In the genomic region with DNA sequence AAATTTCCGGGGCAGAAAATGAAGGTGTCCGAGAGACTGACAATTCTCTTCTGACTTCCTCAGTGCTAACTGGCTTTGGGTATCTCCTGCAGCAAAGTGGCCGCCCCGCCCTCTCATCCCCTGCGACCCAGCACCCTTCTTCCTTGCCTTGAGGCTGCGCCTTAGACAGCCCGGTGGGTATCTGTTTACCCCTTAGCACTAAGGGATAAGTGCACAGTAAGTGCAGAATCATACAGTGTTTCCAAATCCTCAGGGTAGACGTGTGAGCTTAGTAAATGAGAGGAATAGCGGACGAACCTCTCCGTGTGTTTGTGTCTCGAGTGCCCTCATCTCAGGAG, we compare ENCODE assay signal across 8 cellular contexts. TPM values are rescaled to one million over a fixed set of nuclear protein-coding genes. Genes with fewer than 3 reads are reported as not detected.
DNase-seq lines count a peak whose midpoint lies in the region; ATAC-seq and TF ChIP-seq lines count a peak whose summit lies in the region.

No MANE protein-coding gene starts in this region.

- no peaks in the 10 kb centered on the region for H3K27me3 ChIP-seq in IMR-90 (ENCODE audit: control insufficient read depth, insufficient read depth, low read length)
- no peaks in the 10 kb centered on the region for H3K27me3 ChIP-seq in muscle layer of duodenum (ENCODE audit: low read depth, low read length)

- H3K4me1 ChIP-seq in IMR-90 (ENCODE audit: control insufficient read depth, insufficient read depth, low read length) (peaks cover 4% of the 10 kb centered on the region), muscle layer of duodenum (ENCODE audit: control insufficient read depth in 1 of 2, insufficient read depth in 2 of 2, low read length in 2 of 2) (peaks cover 11 to 21% of the 10 kb centered on the region in 2 donors)

- ATAC-seq in activated CD4-positive, alpha-beta T cell treated with anti-CD3 and anti-CD28 coated beads for 36 hours: peak; percentile 63
- ATAC-seq in IMR-90 (ENCODE audit: low read depth): peak; percentile 64
- no peak for ATAC-seq in GM21717 (IDR thresholded peaks at IDR 0.05; ENCODE audit: unreplicated experiment)

- peak overlapping the region; percentile 83 for H3K9ac ChIP-seq in IMR-90 (ENCODE audit: low read depth, low read length)

- TF ChIP-seq CTCF in IMR-90 (conservative IDR thresholded peaks at IDR 0.05; ENCODE audit: low read depth, low read length) (no peak), coronary artery (IDR thresholded peaks at IDR 0.05) (no peak)

- H3K27me3 Mint-ChIP-seq in activated CD4-positive, alpha-beta T cell treated with anti-CD3 and anti-CD28 coated beads for 36 hours: no peaks in the 10 kb centered on the region

- POLR2A ChIA-PET in activated CD4-positive, alpha-beta T cell treated with anti-CD3 and anti-CD28 coated beads for 36 hours (lab: Charles Lee): interaction anchor here (0.7 kb wide), 1 partner anchor 41 kb away, joined by 3 read pairs; no protein-coding TSS in a partner anchor
- POLR2A ChIA-PET in IMR-90 (lab: Charles Lee; ENCODE audit: unreplicated experiment): no interaction called here

- H3K4ac ChIP-seq in IMR-90 (ENCODE audit: low read depth, low read length): peak overlapping the region; percentile 93

- peak overlapping the region; percentile 71 for H3K18ac ChIP-seq in IMR-90 (ENCODE audit: low read depth, low read length)

- H3K23ac ChIP-seq in IMR-90 (ENCODE audit: low read depth, low read length): peak overlapping the region; percentile 84

- peak overlapping the region; percentile 91 for H3K27ac Mint-ChIP-seq in activated CD4-positive, alpha-beta T cell treated with anti-CD3 and anti-CD28 coated beads for 36 hours

- H3K9me3 ChIP-seq in IMR-90 (ENCODE audit: control insufficient read depth, insufficient read depth, low read length): no peaks in the 10 kb centered on the region
- no peaks in the 10 kb centered on the region for H3K9me3 ChIP-seq in muscle layer of duodenum (ENCODE audit: control insufficient read depth in 1 of 2, low read length in 2 of 2)

- no peaks in the 10 kb centered on the region for H3K9me1 ChIP-seq in IMR-90 (ENCODE audit: insufficient read depth, low read length)

- peak overlapping the region; percentile 82 for H3K56ac ChIP-seq in IMR-90 (ENCODE audit: extremely low read depth, insufficient read depth, low read length)

- H3K9me3 Mint-ChIP-seq in activated CD4-positive, alpha-beta T cell treated with anti-CD3 and anti-CD28 coated beads for 36 hours (ENCODE audit: low read depth): no peaks in the 10 kb centered on the region

- no CpG with 5 or more reads among the region's 12 CpGs for WGBS in IMR-90 (ENCODE audit: extremely low coverage in 2 of 2, insufficient read length in 1 of 2), 2 experiments

- peak overlapping the region; percentile 91 for H3K4me2 ChIP-seq in IMR-90 (ENCODE audit: low read depth, low read length)

- H3K36me3 Mint-ChIP-seq in activated CD4-positive, alpha-beta T cell treated with anti-CD3 and anti-CD28 coated beads for 36 hours (ENCODE audit: low read depth): peaks cover 32% of the 10 kb centered on the region

- H4K5ac ChIP-seq in IMR-90 (ENCODE audit: low read depth, low read length): peak overlapping the region; percentile 94

- H2BK20ac ChIP-seq in IMR-90 (ENCODE audit: low read depth, low read length): no peak overlapping the region

- peak overlapping the region; percentile 33; the same call in 1 of the 3 replicates for H2BK15ac ChIP-seq in IMR-90 (ENCODE audit: low read depth, low read length)

- peak overlapping the region; percentile 79 for H4K91ac ChIP-seq in IMR-90 (ENCODE audit: insufficient read depth, low read depth, low read length)

- peak overlapping the region; percentile 97 for H3K4me3 ChIP-seq in IMR-90 (ENCODE audit: insufficient read depth, low read depth, low read length)
- peak overlapping the region; percentile 96 for H3K4me3 ChIP-seq in coronary artery
- peak overlapping the region; percentile 95 to 99 for H3K4me3 ChIP-seq in muscle layer of duodenum (ENCODE audit: low read depth in 1 of 2, low read length in 2 of 2)

- peak overlapping the region; percentile 72 to 97 for H4K8ac ChIP-seq in IMR-90 (ENCODE audit: low read depth in 2 of 2, low read length in 2 of 2)

- no TSS peak for BruUV-seq in IMR-90 (replicated peaks; lab: Mats Ljungman, UMichigan)

- H3K27ac ChIP-seq in IMR-90 (ENCODE audit: insufficient read depth, low read length) (peak overlapping the region; percentile 67), coronary artery (peak overlapping the region; percentile 94 to 97), muscle layer of duodenum (ENCODE audit: low read length) (peak overlapping the region; percentile 65)

- peaks cover 0 to 19% of the 10 kb centered on the region in 2 experiments; a peak in 2 of 4 replicates for H3K79me1 ChIP-seq in IMR-90 (ENCODE audit: low read depth in 1 of 2, low read length in 2 of 2)

- peaks cover 40% of the 10 kb centered on the region for H3K4me1 Mint-ChIP-seq in activated CD4-positive, alpha-beta T cell treated with anti-CD3 and anti-CD28 coated beads for 36 hours

- H3K36me3 ChIP-seq in IMR-90 (ENCODE audit: control insufficient read depth, insufficient read depth, low read length) (no peaks in the 10 kb centered on the region), muscle layer of duodenum (ENCODE audit: control insufficient read depth in 1 of 2, insufficient read depth in 2 of 2, low read length in 2 of 2) (peaks cover 0 to 5% of the 10 kb centered on the region in 2 donors)

- no peak for TF ChIP-seq RAD21 in IMR-90 (IDR thresholded peaks at IDR 0.05; ENCODE audit: low read length)

- H4K20me1 ChIP-seq in IMR-90 (ENCODE audit: insufficient read depth, low read length): peaks cover 39% of the 10 kb centered on the region

- in situ Hi-C loops in IMR-90 (cut with MboI; ENCODE audit: low sequenced_read_pairs): no loop called here

- peak overlapping the region; percentile 59 for H2BK5ac ChIP-seq in IMR-90 (ENCODE audit: low read depth, low read length, poor library complexity, severe bottlenecking)

- H2AK5ac ChIP-seq in IMR-90 (ENCODE audit: low read depth, low read length): 0 out of 2 replicates have a peak overlapping the region, but pooled peaks have one; percentile 0

- peak overlapping the region; percentile 47 for H2BK120ac ChIP-seq in IMR-90 (ENCODE audit: low read depth, low read length)

- peak overlapping the region; percentile 91 for H3K14ac ChIP-seq in IMR-90 (replicated peaks; ENCODE audit: low read depth, low read length)

- peak overlapping the region; percentile 94 for H3K4me3 Mint-ChIP-seq in activated CD4-positive, alpha-beta T cell treated with anti-CD3 and anti-CD28 coated beads for 36 hours

- dilution Hi-C loops in IMR-90 (cut with HindIII; ENCODE audit: low sequenced_read_pairs, unreplicated experiment): no loop called here

- H2AFZ ChIP-seq in IMR-90 (replicated peaks; ENCODE audit: low read length, poor library complexity): peak overlapping the region; percentile 98

- intact Hi-C loops in activated CD4-positive, alpha-beta T cell treated with anti-CD3 and anti-CD28 coated beads for 36 hours (cut with DNase I, micrococcal nuclease): loop anchor here (1.0 to 2.0 kb wide), 3 partner anchors 18 kb away; no protein-coding TSS in a partner anchor
- intact Hi-C loops in IMR-90 (cut with micrococcal nuclease): no loop called here

- TF ChIP-seq POLR2A in IMR-90 (IDR thresholded peaks at IDR 0.05; ENCODE audit: low read depth, low read length): no peak

- DNase-seq in activated CD4-positive, alpha-beta T cell treated with anti-CD3 and anti-CD28 coated beads for 36 hours: no peak
- no peak for DNase-seq in activated CD4-positive, alpha-beta T cell treated with anti-CD3 and anti-CD28 coated beads, Interleukin-2, amount 50 U/mL, for 1 hour
- DNase-seq in IMR-90: no peak
- DNase-seq in coronary artery (ENCODE audit: low spot score): no peak
- DNase-seq in cortex of kidney (lab: John Stamatoyannopoulos, UW): no peak
- no peak for DNase-seq in RPMI8226

- H2AK9ac ChIP-seq in IMR-90 (replicated peaks; ENCODE audit: low read depth, low read length, poor library complexity): peak overlapping the region; percentile 47

- CTCF ChIA-PET in activated CD4-positive, alpha-beta T cell treated with anti-CD3 and anti-CD28 coated beads for 36 hours (lab: Charles Lee): interaction anchor here (1.0 to 5.2 kb wide), 2 partner anchors 9 to 18 kb away, joined by 4 to 24 read pairs; no protein-coding TSS in a partner anchor
- CTCF ChIA-PET in IMR-90 (lab: Yijun Ruan, JAX): no interaction called here

TF ChIP-seq in IMR-90, 13 proteins besides CTCF, POLR2A, EP300 and RAD21 (continues in another document):
- TF ChIP-seq MAFK (IDR thresholded peaks at IDR 0.05; ENCODE audit: low read depth, low read length) (no peak), CHD1 (IDR thresholded peaks at IDR 0.05; ENCODE audit: low read depth, low read length) (no peak), SMC3 (IDR thresholded peaks at IDR 0.05; ENCODE audit: low read depth, low read length) (no peak), BHLHE40 (IDR thresholded peaks at IDR 0.05; ENCODE audit: low read depth, low read length) (no peak), MXI1 (IDR thresholded peaks at IDR 0.05; ENCODE audit: borderline replicate concordance, low read depth, low read length) (no peak), FOS (IDR thresholded peaks at IDR 0.05; ENCODE audit: low read depth, low read length) (no peak)
- TF ChIP-seq, protein P1, sequence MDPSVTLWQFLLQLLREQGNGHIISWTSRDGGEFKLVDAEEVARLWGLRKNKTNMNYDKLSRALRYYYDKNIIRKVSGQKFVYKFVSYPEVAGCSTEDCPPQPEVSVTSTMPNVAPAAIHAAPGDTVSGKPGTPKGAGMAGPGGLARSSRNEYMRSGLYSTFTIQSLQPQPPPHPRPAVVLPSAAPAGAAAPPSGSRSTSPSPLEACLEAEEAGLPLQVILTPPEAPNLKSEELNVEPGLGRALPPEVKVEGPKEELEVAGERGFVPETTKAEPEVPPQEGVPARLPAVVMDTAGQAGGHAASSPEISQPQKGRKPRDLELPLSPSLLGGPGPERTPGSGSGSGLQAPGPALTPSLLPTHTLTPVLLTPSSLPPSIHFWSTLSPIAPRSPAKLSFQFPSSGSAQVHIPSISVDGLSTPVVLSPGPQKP (IDR thresholded peaks at IDR 0.05; ENCODE audit: borderline replicate concordance, low read depth, low read length): no peak
- TF ChIP-seq, protein P2, sequence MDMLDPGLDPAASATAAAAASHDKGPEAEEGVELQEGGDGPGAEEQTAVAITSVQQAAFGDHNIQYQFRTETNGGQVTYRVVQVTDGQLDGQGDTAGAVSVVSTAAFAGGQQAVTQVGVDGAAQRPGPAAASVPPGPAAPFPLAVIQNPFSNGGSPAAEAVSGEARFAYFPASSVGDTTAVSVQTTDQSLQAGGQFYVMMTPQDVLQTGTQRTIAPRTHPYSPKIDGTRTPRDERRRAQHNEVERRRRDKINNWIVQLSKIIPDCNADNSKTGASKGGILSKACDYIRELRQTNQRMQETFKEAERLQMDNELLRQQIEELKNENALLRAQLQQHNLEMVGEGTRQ (IDR thresholded peaks at IDR 0.05; ENCODE audit: low read depth, low read length): no peak

RNA-seq across cellular contexts. Expression of a gene that starts 0.4 kb away (rescaled TPM):
- 100 to 1,000 TPM in 1 of 2 experiments, 10 to 100 TPM in 1; 85.4 to 112 TPM for total RNA-seq in activated CD4-positive, alpha-beta T cell treated with anti-CD3 and anti-CD28 coated beads for 36 hours
- 51.4 and 102 TPM in 2 replicates for total RNA-seq in IMR-90 (2012; rRNA removed)
- polyA plus RNA-seq in IMR-90 (2012; rRNA removed): 17.4 and 26.9 TPM in 2 replicates
- polyA plus RNA-seq in IMR-90 (2012; cell fraction: cytosol; rRNA removed): 7.3 and 10.6 TPM in 2 replicates
- 14.3 and 40.2 TPM in 2 replicates for polyA plus RNA-seq in IMR-90 (2012; cell fraction: nucleus; rRNA removed; ENCODE audit: low replicate concordance)
